In the genomic region with DNA sequence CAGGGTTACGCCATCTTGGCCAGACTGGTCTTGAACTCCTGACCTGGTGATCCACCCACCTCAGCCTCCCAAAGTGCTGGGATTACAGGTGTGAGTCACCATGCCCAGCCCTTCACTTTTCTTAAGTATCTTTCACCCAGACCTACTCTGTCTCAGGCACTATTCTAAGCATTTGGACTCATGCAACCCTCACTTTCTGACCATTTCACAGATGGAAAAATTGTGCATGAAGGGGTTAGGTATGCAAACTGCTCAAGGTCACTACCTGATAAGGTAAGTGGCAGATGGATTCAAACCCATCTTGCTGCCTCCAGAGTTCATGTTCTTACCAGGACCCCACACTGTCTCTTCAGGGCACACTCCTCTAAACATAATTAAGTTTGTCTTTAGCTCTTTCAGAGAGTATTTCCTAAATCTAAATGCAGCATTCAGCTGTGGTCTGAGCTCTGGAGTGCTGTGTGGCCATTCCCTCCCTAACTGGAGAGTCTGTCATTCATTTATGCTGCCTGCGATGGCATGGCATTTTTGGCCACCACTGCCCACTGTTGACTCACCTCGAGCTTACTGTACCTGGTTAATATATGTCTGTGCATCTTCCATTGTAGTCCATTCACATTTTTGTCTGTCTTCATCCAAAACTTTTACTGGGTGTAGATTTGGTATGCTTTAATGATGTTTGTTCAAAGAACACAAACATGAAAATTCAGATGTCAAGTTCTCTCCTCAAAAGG, we compare ENCODE assay signal across 1 cellular context.
A peak's percentile ranks its signal among the peaks of the same experiment; 100 is the strongest.
TF ChIP-seq lines count a peak whose summit lies in the region.

No MANE protein-coding gene starts in this region.

TF ChIP-seq in K562, 482 proteins besides CTCF, POLR2A, EP300 and RAD21 (continued from another document and continues in another):
- TF ChIP-seq, protein P1, sequence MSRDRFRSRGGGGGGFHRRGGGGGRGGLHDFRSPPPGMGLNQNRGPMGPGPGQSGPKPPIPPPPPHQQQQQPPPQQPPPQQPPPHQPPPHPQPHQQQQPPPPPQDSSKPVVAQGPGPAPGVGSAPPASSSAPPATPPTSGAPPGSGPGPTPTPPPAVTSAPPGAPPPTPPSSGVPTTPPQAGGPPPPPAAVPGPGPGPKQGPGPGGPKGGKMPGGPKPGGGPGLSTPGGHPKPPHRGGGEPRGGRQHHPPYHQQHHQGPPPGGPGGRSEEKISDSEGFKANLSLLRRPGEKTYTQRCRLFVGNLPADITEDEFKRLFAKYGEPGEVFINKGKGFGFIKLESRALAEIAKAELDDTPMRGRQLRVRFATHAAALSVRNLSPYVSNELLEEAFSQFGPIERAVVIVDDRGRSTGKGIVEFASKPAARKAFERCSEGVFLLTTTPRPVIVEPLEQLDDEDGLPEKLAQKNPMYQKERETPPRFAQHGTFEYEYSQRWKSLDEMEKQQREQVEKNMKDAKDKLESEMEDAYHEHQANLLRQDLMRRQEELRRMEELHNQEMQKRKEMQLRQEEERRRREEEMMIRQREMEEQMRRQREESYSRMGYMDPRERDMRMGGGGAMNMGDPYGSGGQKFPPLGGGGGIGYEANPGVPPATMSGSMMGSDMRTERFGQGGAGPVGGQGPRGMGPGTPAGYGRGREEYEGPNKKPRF (IDR thresholded peaks at IDR 0.05; ENCODE audit: low read depth, low read length): no peak
- TF ChIP-seq ZNF695 (CRISPR knock-in tag; IDR thresholded peaks at IDR 0.05) (no peak), SMARCA4 (IDR thresholded peaks at IDR 0.05) (no peak), ARHGAP35 (IDR thresholded peaks at IDR 0.05; ENCODE audit: partially characterized antibody) (no peak), RBM15 (IDR thresholded peaks at IDR 0.05; ENCODE audit: insufficient read depth, low read length) (no peak), FOXK1 (CRISPR knock-in tag; IDR thresholded peaks at IDR 0.05; ENCODE audit: borderline replicate concordance) (no peak), RFX7 (CRISPR knock-in tag; IDR thresholded peaks at IDR 0.05) (no peak), FOXK2 (conservative IDR thresholded peaks at IDR 0.05 in 1 of 2, IDR thresholded peaks at IDR 0.05 in 1 of 2; ENCODE audit: low read depth in 2 of 2) (no peak), ARID1B (IDR thresholded peaks at IDR 0.05) (no peak), ADNP (tag; IDR thresholded peaks at IDR 0.05) (peak; percentile 72), MCM2 (IDR thresholded peaks at IDR 0.05; ENCODE audit: low read depth) (no peak), GTF2A2 (tag; IDR thresholded peaks at IDR 0.05) (no peak), ZNF431 (CRISPR knock-in tag; IDR thresholded peaks at IDR 0.05) (no peak), ZNF121 (CRISPR knock-in tag; conservative IDR thresholded peaks at IDR 0.05) (no peak), ZNF589 (CRISPR knock-in tag; IDR thresholded peaks at IDR 0.05; ENCODE audit: low read depth) (no peak), CBX2 (IDR thresholded peaks at IDR 0.05; ENCODE audit: insufficient read depth, low read length, poor library complexity, severe bottlenecking) (no peak), DNMT1 (IDR thresholded peaks at IDR 0.05) (no peak), ZBTB1 (CRISPR knock-in tag; IDR thresholded peaks at IDR 0.05; ENCODE audit: borderline replicate concordance, low read depth) (no peak), ZNF384 (IDR thresholded peaks at IDR 0.05; ENCODE audit: low read depth, low read length) (no peak), DMBX1 (CRISPR knock-in tag; IDR thresholded peaks at IDR 0.05; ENCODE audit: borderline replicate concordance) (0 out of 2 replicates have a peak, but pooled peaks have one; percentile 39), ARID2 (IDR thresholded peaks at IDR 0.05) (no peak), NCOA6 (IDR thresholded peaks at IDR 0.05) (no peak), ZNF165 (CRISPR knock-in tag; IDR thresholded peaks at IDR 0.05; ENCODE audit: borderline replicate concordance) (no peak), PYGO2 (tag; IDR thresholded peaks at IDR 0.05) (no peak), SIX5 (IDR thresholded peaks at IDR 0.05; ENCODE audit: borderline replicate concordance in 1 of 2, insufficient read depth in 1 of 2, low read depth in 1 of 2, low read length in 2 of 2) (no peak), NR4A1 (CRISPR knock-in tag; IDR thresholded peaks at IDR 0.05) (no peak), NR4A1 (tag; IDR thresholded peaks at IDR 0.05) (no peak), ZC3H8 (IDR thresholded peaks at IDR 0.05) (no peak), SNIP1 (IDR thresholded peaks at IDR 0.05; ENCODE audit: low read depth) (no peak), HOXB6 (CRISPR knock-in tag; IDR thresholded peaks at IDR 0.05; ENCODE audit: borderline replicate concordance) (no peak), TCF3 (CRISPR knock-in tag; IDR thresholded peaks at IDR 0.05) (no peak), SIRT6 (IDR thresholded peaks at IDR 0.05; ENCODE audit: low read depth, low read length) (no peak), MXI1 (IDR thresholded peaks at IDR 0.05; ENCODE audit: low read depth, low read length) (no peak), FOXP1 (CRISPR knock-in tag; IDR thresholded peaks at IDR 0.05) (no peak), HCFC1 (IDR thresholded peaks at IDR 0.05; ENCODE audit: low read depth, low read length) (no peak), MCM3 (IDR thresholded peaks at IDR 0.05) (no peak), KLF6 (CRISPR knock-in tag; IDR thresholded peaks at IDR 0.05; ENCODE audit: borderline replicate concordance) (no peak)
- TF ChIP-seq, protein P2, sequence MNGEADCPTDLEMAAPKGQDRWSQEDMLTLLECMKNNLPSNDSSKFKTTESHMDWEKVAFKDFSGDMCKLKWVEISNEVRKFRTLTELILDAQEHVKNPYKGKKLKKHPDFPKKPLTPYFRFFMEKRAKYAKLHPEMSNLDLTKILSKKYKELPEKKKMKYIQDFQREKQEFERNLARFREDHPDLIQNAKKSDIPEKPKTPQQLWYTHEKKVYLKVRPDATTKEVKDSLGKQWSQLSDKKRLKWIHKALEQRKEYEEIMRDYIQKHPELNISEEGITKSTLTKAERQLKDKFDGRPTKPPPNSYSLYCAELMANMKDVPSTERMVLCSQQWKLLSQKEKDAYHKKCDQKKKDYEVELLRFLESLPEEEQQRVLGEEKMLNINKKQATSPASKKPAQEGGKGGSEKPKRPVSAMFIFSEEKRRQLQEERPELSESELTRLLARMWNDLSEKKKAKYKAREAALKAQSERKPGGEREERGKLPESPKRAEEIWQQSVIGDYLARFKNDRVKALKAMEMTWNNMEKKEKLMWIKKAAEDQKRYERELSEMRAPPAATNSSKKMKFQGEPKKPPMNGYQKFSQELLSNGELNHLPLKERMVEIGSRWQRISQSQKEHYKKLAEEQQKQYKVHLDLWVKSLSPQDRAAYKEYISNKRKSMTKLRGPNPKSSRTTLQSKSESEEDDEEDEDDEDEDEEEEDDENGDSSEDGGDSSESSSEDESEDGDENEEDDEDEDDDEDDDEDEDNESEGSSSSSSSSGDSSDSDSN (IDR thresholded peaks at IDR 0.05; ENCODE audit: borderline replicate concordance in 1 of 2, low read depth in 2 of 2, low read length in 2 of 2): no peak
- TF ChIP-seq, protein P3, sequence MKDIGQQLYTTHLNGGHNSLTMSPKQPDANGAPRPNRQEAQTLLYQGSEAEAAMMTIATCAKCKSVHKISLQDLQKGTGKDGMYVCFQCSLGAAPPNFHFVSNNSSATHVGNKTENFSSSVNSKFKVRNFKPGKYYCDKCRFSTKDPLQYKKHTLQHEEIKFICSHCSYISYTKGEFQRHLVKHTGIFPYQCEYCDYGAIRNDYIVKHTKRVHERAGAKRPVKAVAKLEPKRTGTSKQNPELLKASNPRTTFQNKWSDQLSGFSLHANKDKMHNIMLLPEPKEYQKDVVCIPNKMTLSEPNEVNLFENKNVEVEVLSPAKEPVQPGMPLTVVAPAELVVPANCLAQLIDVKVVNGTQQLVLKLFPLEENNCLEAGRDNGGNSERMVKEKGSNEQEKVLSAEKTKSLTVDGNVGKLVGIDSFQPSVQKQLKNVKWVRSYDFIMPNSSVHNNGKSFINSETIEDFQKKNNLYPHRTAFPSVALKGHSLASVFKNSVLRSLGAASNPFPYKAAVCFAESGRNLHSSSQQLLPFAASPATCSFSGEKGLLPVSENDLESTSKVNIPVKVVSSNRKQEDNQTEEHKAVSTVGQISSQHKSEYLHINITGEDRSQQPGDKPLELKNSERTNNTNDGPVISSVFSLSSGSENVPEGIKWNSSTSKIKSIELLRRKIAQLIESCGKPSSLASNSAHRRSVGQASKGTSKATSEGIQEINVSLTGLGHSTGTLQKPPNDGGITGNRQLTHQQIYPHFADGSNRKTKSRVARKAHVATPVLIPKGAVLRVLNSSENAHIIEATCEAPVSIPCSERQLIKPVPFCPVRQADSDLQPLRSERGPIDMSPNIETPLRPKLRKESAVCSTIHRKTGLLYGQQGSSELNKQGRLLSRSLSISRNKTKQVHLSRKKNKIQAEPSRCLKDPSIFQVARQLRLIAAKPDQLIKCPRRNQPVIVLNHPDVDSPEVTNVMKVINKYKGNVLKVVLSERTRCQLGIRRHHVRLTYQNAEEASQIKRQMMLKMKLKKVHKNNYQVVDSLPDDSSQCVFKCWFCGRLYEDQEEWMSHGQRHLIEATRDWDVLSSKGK (CRISPR knock-in tag; IDR thresholded peaks at IDR 0.05): no peak
- TF ChIP-seq, protein P4, sequence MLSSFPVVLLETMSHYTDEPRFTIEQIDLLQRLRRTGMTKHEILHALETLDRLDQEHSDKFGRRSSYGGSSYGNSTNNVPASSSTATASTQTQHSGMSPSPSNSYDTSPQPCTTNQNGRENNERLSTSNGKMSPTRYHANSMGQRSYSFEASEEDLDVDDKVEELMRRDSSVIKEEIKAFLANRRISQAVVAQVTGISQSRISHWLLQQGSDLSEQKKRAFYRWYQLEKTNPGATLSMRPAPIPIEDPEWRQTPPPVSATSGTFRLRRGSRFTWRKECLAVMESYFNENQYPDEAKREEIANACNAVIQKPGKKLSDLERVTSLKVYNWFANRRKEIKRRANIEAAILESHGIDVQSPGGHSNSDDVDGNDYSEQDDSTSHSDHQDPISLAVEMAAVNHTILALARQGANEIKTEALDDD (IDR thresholded peaks at IDR 0.05): peak; percentile 31; the same call in 1 of the 2 replicates
- TF ChIP-seq, protein P5, sequence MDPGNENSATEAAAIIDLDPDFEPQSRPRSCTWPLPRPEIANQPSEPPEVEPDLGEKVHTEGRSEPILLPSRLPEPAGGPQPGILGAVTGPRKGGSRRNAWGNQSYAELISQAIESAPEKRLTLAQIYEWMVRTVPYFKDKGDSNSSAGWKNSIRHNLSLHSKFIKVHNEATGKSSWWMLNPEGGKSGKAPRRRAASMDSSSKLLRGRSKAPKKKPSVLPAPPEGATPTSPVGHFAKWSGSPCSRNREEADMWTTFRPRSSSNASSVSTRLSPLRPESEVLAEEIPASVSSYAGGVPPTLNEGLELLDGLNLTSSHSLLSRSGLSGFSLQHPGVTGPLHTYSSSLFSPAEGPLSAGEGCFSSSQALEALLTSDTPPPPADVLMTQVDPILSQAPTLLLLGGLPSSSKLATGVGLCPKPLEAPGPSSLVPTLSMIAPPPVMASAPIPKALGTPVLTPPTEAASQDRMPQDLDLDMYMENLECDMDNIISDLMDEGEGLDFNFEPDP (CRISPR knock-in tag; IDR thresholded peaks at IDR 0.05): no peak
- TF ChIP-seq, protein P6, sequence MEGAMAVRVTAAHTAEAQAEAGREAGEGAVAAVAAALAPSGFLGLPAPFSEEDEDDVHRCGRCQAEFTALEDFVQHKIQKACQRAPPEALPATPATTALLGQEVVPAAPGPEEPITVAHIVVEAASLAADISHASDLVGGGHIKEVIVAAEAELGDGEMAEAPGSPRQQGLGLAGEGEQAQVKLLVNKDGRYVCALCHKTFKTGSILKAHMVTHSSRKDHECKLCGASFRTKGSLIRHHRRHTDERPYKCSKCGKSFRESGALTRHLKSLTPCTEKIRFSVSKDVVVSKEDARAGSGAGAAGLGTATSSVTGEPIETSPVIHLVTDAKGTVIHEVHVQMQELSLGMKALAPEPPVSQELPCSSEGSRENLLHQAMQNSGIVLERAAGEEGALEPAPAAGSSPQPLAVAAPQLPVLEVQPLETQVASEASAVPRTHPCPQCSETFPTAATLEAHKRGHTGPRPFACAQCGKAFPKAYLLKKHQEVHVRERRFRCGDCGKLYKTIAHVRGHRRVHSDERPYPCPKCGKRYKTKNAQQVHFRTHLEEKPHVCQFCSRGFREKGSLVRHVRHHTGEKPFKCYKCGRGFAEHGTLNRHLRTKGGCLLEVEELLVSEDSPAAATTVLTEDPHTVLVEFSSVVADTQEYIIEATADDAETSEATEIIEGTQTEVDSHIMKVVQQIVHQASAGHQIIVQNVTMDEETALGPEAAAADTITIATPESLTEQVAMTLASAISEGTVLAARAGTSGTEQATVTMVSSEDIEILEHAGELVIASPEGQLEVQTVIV (CRISPR knock-in tag; IDR thresholded peaks at IDR 0.05; ENCODE audit: borderline replicate concordance): no peak
- TF ChIP-seq, protein P7, sequence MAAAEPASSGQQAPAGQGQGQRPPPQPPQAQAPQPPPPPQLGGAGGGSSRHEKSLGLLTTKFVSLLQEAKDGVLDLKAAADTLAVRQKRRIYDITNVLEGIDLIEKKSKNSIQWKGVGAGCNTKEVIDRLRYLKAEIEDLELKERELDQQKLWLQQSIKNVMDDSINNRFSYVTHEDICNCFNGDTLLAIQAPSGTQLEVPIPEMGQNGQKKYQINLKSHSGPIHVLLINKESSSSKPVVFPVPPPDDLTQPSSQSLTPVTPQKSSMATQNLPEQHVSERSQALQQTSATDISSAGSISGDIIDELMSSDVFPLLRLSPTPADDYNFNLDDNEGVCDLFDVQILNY (CRISPR knock-in tag; IDR thresholded peaks at IDR 0.05): no peak
- TF ChIP-seq, protein P8, sequence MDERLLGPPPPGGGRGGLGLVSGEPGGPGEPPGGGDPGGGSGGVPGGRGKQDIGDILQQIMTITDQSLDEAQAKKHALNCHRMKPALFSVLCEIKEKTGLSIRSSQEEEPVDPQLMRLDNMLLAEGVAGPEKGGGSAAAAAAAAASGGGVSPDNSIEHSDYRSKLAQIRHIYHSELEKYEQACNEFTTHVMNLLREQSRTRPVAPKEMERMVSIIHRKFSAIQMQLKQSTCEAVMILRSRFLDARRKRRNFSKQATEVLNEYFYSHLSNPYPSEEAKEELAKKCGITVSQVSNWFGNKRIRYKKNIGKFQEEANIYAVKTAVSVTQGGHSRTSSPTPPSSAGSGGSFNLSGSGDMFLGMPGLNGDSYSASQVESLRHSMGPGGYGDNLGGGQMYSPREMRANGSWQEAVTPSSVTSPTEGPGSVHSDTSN (CRISPR knock-in tag; IDR thresholded peaks at IDR 0.05; ENCODE audit: low read depth): no peak
- TF ChIP-seq, protein P8 (tag; conservative IDR thresholded peaks at IDR 0.05; ENCODE audit: low read depth): no peak
- TF ChIP-seq, protein P9, sequence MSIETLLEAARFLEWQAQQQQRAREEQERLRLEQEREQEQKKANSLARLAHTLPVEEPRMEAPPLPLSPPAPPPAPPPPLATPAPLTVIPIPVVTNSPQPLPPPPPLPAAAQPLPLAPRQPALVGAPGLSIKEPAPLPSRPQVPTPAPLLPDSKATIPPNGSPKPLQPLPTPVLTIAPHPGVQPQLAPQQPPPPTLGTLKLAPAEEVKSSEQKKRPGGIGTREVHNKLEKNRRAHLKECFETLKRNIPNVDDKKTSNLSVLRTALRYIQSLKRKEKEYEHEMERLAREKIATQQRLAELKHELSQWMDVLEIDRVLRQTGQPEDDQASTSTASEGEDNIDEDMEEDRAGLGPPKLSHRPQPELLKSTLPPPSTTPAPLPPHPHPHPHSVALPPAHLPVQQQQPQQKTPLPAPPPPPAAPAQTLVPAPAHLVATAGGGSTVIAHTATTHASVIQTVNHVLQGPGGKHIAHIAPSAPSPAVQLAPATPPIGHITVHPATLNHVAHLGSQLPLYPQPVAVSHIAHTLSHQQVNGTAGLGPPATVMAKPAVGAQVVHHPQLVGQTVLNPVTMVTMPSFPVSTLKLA (conservative IDR thresholded peaks at IDR 0.05): no peak
